In genomic region chr19:58182989-58183821, GRCh38 we compare ENCODE assay signal across 8 cellular contexts. TPM values are rescaled to one million over a fixed set of nuclear protein-coding genes. Genes with fewer than 3 reads are reported as not detected.
A peak's percentile ranks its signal among the peaks of the same experiment; 100 is the strongest.
DNase-seq lines count a peak whose midpoint lies in the region; ATAC-seq and TF ChIP-seq lines count a peak whose summit lies in the region.

ZNF274 (plus strand) TSS chr19:58183061; CDS start chr19:58183966, 905 bp downstream.

- peak; percentile 87 for ATAC-seq in GM19043 (IDR thresholded peaks at IDR 0.05; ENCODE audit: low read depth, unreplicated experiment)
- peak; percentile 95 for ATAC-seq in HG03354 (IDR thresholded peaks at IDR 0.05; ENCODE audit: poor library complexity, severe bottlenecking, unreplicated experiment)
- ATAC-seq in left lobe of liver = peak; percentile 92

- peak within 1 kb of the TSS; percentile 98 for H3K4me3 ChIP-seq in coronary artery

- no peaks in the 10 kb centered on the region for H3K27me3 Mint-ChIP-seq in activated CD4-positive, alpha-beta T cell treated with anti-CD3 and anti-CD28 coated beads, Interleukin-2, amount 10 ng/mL, durations not matched to agents 7 days and 5 days

- peak within 1 kb of the TSS; percentile 89 to 98 for H3K27ac ChIP-seq in coronary artery

- peaks cover 38% of the 10 kb centered on the region for H3K9me3 Mint-ChIP-seq in activated CD4-positive, alpha-beta T cell treated with anti-CD3 and anti-CD28 coated beads, Interleukin-2, amount 10 ng/mL, durations not matched to agents 7 days and 5 days

- TF ChIP-seq CTCF in coronary artery (IDR thresholded peaks at IDR 0.05) = no peak

- DNase-seq in Ammon's horn (ENCODE audit: low spot score) = peak; percentile 91
- peak; percentile 84 to 92 for DNase-seq in NCI-H524 (lab: John Stamatoyannopoulos, UW)
- peak; percentile 93 for DNase-seq in activated CD4-positive, alpha-beta T cell treated with anti-CD3 and anti-CD28 coated beads, Interleukin-2, amount 10 ng/mL, durations not matched to agents 7 days and 5 days
- peak; percentile 93 for DNase-seq in coronary artery (ENCODE audit: low spot score)
- DNase-seq in left lobe of liver (ENCODE audit: low spot score) = peak; percentile 95
- DNase-seq in stimulated activated CD4-positive, alpha-beta T cell treated with anti-CD3 and anti-CD28 coated beads, Interleukin-2, amount 100 ng/mL, for 24 hours = peak; percentile 94 to 95

- peak within 1 kb of the TSS; percentile 88 for H3K4me3 Mint-ChIP-seq in activated CD4-positive, alpha-beta T cell treated with anti-CD3 and anti-CD28 coated beads, Interleukin-2, amount 10 ng/mL, durations not matched to agents 7 days and 5 days

- CTCF ChIA-PET in activated CD4-positive, alpha-beta T cell treated with anti-CD3 and anti-CD28 coated beads, Interleukin-2, amount 10 ng/mL, durations not matched to agents 7 days and 5 days (lab: Charles Lee) = interaction anchor here (0.6 to 1.7 kb wide), 4 partner anchors 28 to 401 kb away, joined by 3 to 5 read pairs (median 4); partner anchors contain the start of gene ZBTB45

- peaks cover 21% of the 10 kb centered on the region for H3K4me1 Mint-ChIP-seq in activated CD4-positive, alpha-beta T cell treated with anti-CD3 and anti-CD28 coated beads, Interleukin-2, amount 10 ng/mL, durations not matched to agents 7 days and 5 days

- POLR2A ChIA-PET in activated CD4-positive, alpha-beta T cell treated with anti-CD3 and anti-CD28 coated beads, Interleukin-2, amount 10 ng/mL, durations not matched to agents 7 days and 5 days (lab: Charles Lee) = no interaction called here

- peak within 1 kb of the TSS; percentile 100 for H3K27ac Mint-ChIP-seq in activated CD4-positive, alpha-beta T cell treated with anti-CD3 and anti-CD28 coated beads, Interleukin-2, amount 10 ng/mL, durations not matched to agents 7 days and 5 days

- H3K36me3 Mint-ChIP-seq in activated CD4-positive, alpha-beta T cell treated with anti-CD3 and anti-CD28 coated beads, Interleukin-2, amount 10 ng/mL, durations not matched to agents 7 days and 5 days (ENCODE audit: low read depth) = peaks cover 72% of the 10 kb centered on the region

RNA-seq across cellular contexts. Expression of gene ZNF274, which starts in this region (rescaled TPM):
- total RNA-seq in activated CD4-positive, alpha-beta T cell treated with anti-CD3 and anti-CD28 coated beads, Interleukin-2, amount 10 ng/mL, durations not matched to agents 7 days and 5 days = 10 to 100 TPM; 22.4 to 23.7 TPM
- 13.7 TPM for total RNA-seq in left lobe of liver

Comparison
In these comparisons a context has a peak if more than half of its experiments do, and no peak if none do; other contexts are left out.
1. Peak in every context shown above with its lines: DNase-seq, ATAC-seq, H3K4me3 ChIP-seq and H3K27ac ChIP-seq.